In the genomic region with DNA sequence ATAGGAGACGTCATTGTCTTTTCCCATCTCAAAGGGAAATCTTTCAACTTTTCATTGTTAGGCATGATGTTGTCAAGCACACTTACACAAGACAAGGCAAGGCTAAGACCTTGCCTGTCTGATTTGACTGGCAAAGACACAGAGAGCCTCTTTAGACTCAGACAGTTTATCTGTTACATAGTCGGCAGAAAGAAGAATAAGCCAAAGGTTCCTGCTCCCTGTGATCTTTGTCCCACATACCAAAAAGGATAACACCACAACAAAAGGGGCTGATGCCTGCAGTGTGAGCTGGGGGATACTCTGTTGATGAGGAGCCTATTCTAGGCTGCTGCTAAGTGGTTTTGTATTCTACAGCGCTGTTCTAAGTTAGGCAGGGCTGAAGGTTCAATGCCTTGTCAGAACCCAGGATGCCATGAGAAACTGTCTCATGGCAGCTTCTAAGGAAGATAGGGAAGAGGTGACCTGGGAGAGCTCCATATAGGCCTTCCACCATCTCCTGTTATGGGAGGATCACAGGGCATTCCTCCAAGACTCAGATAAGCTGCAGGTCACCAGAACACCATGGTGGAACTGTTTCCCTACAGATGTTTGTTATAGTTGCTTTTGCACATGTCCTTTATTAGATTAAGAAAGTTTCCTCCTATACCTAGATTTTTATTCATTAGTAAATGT, we compare ENCODE assay signal across 1 cellular context.
TF ChIP-seq lines count a peak whose summit lies in the region.

No MANE protein-coding gene starts in this region.

TF ChIP-seq in WTC11, 78 proteins besides CTCF, POLR2A, EP300 and RAD21:
- TF ChIP-seq, protein P1, sequence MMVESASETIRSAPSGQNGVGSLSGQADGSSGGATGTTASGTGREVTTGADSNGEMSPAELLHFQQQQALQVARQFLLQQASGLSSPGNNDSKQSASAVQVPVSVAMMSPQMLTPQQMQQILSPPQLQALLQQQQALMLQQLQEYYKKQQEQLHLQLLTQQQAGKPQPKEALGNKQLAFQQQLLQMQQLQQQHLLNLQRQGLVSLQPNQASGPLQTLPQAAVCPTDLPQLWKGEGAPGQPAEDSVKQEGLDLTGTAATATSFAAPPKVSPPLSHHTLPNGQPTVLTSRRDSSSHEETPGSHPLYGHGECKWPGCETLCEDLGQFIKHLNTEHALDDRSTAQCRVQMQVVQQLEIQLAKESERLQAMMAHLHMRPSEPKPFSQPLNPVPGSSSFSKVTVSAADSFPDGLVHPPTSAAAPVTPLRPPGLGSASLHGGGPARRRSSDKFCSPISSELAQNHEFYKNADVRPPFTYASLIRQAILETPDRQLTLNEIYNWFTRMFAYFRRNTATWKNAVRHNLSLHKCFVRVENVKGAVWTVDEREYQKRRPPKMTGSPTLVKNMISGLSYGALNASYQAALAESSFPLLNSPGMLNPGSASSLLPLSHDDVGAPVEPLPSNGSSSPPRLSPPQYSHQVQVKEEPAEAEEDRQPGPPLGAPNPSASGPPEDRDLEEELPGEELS (CRISPR knock-in tag; IDR thresholded peaks at IDR 0.05), result no peak
- no peak for TF ChIP-seq CREM (CRISPR knock-in tag; IDR thresholded peaks at IDR 0.05)
- TF ChIP-seq, protein P2, sequence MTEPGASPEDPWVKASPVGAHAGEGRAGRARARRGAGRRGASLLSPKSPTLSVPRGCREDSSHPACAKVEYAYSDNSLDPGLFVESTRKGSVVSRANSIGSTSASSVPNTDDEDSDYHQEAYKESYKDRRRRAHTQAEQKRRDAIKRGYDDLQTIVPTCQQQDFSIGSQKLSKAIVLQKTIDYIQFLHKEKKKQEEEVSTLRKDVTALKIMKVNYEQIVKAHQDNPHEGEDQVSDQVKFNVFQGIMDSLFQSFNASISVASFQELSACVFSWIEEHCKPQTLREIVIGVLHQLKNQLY (CRISPR knock-in tag; IDR thresholded peaks at IDR 0.05), result no peak
- TF ChIP-seq, protein P3, sequence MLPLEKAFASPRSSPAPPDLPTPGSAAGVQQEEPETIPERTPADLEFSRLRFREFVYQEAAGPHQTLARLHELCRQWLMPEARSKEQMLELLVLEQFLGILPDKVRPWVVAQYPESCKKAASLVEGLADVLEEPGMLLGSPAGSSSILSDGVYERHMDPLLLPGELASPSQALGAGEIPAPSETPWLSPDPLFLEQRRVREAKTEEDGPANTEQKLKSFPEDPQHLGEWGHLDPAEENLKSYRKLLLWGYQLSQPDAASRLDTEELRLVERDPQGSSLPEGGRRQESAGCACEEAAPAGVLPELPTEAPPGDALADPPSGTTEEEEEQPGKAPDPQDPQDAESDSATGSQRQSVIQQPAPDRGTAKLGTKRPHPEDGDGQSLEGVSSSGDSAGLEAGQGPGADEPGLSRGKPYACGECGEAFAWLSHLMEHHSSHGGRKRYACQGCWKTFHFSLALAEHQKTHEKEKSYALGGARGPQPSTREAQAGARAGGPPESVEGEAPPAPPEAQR (CRISPR knock-in tag; IDR thresholded peaks at IDR 0.05), result no peak
- TF ChIP-seq EMX1 (CRISPR knock-in tag; IDR thresholded peaks at IDR 0.05), result no peak
- TF ChIP-seq CBFB (CRISPR knock-in tag; IDR thresholded peaks at IDR 0.05; ENCODE audit: low read depth), result no peak
- TF ChIP-seq TEAD1 (CRISPR knock-in tag; IDR thresholded peaks at IDR 0.05), result no peak
- TF ChIP-seq, protein P4, sequence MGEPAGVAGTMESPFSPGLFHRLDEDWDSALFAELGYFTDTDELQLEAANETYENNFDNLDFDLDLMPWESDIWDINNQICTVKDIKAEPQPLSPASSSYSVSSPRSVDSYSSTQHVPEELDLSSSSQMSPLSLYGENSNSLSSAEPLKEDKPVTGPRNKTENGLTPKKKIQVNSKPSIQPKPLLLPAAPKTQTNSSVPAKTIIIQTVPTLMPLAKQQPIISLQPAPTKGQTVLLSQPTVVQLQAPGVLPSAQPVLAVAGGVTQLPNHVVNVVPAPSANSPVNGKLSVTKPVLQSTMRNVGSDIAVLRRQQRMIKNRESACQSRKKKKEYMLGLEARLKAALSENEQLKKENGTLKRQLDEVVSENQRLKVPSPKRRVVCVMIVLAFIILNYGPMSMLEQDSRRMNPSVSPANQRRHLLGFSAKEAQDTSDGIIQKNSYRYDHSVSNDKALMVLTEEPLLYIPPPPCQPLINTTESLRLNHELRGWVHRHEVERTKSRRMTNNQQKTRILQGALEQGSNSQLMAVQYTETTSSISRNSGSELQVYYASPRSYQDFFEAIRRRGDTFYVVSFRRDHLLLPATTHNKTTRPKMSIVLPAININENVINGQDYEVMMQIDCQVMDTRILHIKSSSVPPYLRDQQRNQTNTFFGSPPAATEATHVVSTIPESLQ (CRISPR knock-in tag; IDR thresholded peaks at IDR 0.05), result no peak
- no peak for TF ChIP-seq NR2C2 (CRISPR knock-in tag; IDR thresholded peaks at IDR 0.05)
- no peak for TF ChIP-seq GABPB1 (CRISPR knock-in tag; IDR thresholded peaks at IDR 0.05)
- TF ChIP-seq TP53 (CRISPR knock-in tag; IDR thresholded peaks at IDR 0.05), result no peak
- no peak for TF ChIP-seq ZNF317 (CRISPR knock-in tag; IDR thresholded peaks at IDR 0.05; ENCODE audit: borderline replicate concordance, low read depth)
- TF ChIP-seq FOXJ3 (CRISPR knock-in tag; IDR thresholded peaks at IDR 0.05; ENCODE audit: borderline replicate concordance), result no peak
- TF ChIP-seq, protein P5, sequence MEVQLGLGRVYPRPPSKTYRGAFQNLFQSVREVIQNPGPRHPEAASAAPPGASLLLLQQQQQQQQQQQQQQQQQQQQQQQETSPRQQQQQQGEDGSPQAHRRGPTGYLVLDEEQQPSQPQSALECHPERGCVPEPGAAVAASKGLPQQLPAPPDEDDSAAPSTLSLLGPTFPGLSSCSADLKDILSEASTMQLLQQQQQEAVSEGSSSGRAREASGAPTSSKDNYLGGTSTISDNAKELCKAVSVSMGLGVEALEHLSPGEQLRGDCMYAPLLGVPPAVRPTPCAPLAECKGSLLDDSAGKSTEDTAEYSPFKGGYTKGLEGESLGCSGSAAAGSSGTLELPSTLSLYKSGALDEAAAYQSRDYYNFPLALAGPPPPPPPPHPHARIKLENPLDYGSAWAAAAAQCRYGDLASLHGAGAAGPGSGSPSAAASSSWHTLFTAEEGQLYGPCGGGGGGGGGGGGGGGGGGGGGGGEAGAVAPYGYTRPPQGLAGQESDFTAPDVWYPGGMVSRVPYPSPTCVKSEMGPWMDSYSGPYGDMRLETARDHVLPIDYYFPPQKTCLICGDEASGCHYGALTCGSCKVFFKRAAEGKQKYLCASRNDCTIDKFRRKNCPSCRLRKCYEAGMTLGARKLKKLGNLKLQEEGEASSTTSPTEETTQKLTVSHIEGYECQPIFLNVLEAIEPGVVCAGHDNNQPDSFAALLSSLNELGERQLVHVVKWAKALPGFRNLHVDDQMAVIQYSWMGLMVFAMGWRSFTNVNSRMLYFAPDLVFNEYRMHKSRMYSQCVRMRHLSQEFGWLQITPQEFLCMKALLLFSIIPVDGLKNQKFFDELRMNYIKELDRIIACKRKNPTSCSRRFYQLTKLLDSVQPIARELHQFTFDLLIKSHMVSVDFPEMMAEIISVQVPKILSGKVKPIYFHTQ (CRISPR knock-in tag; IDR thresholded peaks at IDR 0.05), result no peak
- TF ChIP-seq ZNF138 (CRISPR knock-in tag; conservative IDR thresholded peaks at IDR 0.05), result no peak
- TF ChIP-seq, protein P6, sequence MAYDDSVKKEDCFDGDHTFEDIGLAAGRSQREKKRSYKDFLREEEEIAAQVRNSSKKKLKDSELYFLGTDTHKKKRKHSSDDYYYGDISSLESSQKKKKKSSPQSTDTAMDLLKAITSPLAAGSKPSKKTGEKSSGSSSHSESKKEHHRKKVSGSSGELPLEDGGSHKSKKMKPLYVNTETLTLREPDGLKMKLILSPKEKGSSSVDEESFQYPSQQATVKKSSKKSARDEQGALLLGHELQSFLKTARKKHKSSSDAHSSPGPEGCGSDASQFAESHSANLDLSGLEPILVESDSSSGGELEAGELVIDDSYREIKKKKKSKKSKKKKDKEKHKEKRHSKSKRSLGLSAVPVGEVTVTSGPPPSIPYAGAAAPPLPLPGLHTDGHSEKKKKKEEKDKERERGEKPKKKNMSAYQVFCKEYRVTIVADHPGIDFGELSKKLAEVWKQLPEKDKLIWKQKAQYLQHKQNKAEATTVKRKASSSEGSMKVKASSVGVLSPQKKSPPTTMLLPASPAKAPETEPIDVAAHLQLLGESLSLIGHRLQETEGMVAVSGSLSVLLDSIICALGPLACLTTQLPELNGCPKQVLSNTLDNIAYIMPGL (CRISPR knock-in tag; IDR thresholded peaks at IDR 0.05), result no peak
- TF ChIP-seq TCF7 (CRISPR knock-in tag; IDR thresholded peaks at IDR 0.05; ENCODE audit: low read depth), result no peak
- TF ChIP-seq, protein P7, sequence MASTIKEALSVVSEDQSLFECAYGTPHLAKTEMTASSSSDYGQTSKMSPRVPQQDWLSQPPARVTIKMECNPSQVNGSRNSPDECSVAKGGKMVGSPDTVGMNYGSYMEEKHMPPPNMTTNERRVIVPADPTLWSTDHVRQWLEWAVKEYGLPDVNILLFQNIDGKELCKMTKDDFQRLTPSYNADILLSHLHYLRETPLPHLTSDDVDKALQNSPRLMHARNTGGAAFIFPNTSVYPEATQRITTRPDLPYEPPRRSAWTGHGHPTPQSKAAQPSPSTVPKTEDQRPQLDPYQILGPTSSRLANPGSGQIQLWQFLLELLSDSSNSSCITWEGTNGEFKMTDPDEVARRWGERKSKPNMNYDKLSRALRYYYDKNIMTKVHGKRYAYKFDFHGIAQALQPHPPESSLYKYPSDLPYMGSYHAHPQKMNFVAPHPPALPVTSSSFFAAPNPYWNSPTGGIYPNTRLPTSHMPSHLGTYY (CRISPR knock-in tag; IDR thresholded peaks at IDR 0.05), result no peak
- TF ChIP-seq, protein P8, sequence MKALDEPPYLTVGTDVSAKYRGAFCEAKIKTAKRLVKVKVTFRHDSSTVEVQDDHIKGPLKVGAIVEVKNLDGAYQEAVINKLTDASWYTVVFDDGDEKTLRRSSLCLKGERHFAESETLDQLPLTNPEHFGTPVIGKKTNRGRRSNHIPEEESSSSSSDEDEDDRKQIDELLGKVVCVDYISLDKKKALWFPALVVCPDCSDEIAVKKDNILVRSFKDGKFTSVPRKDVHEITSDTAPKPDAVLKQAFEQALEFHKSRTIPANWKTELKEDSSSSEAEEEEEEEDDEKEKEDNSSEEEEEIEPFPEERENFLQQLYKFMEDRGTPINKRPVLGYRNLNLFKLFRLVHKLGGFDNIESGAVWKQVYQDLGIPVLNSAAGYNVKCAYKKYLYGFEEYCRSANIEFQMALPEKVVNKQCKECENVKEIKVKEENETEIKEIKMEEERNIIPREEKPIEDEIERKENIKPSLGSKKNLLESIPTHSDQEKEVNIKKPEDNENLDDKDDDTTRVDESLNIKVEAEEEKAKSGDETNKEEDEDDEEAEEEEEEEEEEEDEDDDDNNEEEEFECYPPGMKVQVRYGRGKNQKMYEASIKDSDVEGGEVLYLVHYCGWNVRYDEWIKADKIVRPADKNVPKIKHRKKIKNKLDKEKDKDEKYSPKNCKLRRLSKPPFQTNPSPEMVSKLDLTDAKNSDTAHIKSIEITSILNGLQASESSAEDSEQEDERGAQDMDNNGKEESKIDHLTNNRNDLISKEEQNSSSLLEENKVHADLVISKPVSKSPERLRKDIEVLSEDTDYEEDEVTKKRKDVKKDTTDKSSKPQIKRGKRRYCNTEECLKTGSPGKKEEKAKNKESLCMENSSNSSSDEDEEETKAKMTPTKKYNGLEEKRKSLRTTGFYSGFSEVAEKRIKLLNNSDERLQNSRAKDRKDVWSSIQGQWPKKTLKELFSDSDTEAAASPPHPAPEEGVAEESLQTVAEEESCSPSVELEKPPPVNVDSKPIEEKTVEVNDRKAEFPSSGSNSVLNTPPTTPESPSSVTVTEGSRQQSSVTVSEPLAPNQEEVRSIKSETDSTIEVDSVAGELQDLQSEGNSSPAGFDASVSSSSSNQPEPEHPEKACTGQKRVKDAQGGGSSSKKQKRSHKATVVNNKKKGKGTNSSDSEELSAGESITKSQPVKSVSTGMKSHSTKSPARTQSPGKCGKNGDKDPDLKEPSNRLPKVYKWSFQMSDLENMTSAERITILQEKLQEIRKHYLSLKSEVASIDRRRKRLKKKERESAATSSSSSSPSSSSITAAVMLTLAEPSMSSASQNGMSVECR (CRISPR knock-in tag; IDR thresholded peaks at IDR 0.05; ENCODE audit: borderline replicate concordance), result no peak
TF ChIP-seq in WTC11: peak in this region for 0.
